In genomic region chr2:89763254-89763580, GRCh38 we compare ENCODE assay signal across 16 cellular contexts.
DNase-seq lines count a peak whose midpoint lies in the region; TF ChIP-seq lines count a peak whose summit lies in the region.
"Had no signal": no experiment of that assay in that cellular context is flagged by ENCODE, and none has a peak within 500 bp of the region (broad histone marks: within the 10 kb centered on the region; RNA-seq: fewer than 3 reads in every experiment).

No MANE protein-coding gene starts in this region.

- H3K79me2 ChIP-seq in OCI-LY1 (ENCODE audit: insufficient read depth, low read length), result no peaks in the 10 kb centered on the region

- H3K36me3 Mint-ChIP-seq in activated T-cell treated with anti-CD3 and anti-CD28 coated beads, Interleukin-2, amount 50 U/mL, for 24 hours (ENCODE audit: low read depth), result peaks cover 2% of the 10 kb centered on the region

- H3K4me1 Mint-ChIP-seq in activated T-cell treated with anti-CD3 and anti-CD28 coated beads, Interleukin-2, amount 50 U/mL, for 24 hours (ENCODE audit: low read depth), result no peaks in the 10 kb centered on the region
- H3K4me1 Mint-ChIP-seq: neural crest cell had no signal

- no peak overlapping the region for H3K9ac ChIP-seq in OCI-LY1 (ENCODE audit: low read length)

- no peaks in the 10 kb centered on the region for H3K4me1 ChIP-seq in OCI-LY1 (ENCODE audit: insufficient read depth, low read length, severe bottlenecking)
- peaks cover 0 to 5% (median 0%) of the 10 kb centered on the region in 6 donors for H3K4me1 ChIP-seq in spleen

- no peak overlapping the region for H3K27ac Mint-ChIP-seq in activated T-cell treated with anti-CD3 and anti-CD28 coated beads, Interleukin-2, amount 50 U/mL, for 24 hours

- H3K36me3 ChIP-seq in OCI-LY1 (ENCODE audit: insufficient read depth, low read length) (no peaks in the 10 kb centered on the region), spleen (no peaks in the 10 kb centered on the region)
- H3K36me3 ChIP-seq: esophagus squamous epithelium, Peyer's patch had no signal

- H3K9me2 ChIP-seq in OCI-LY1 (ENCODE audit: low read depth, low read length), result no peaks in the 10 kb centered on the region

- peaks cover 35% of the 10 kb centered on the region for H3K9me3 Mint-ChIP-seq in activated T-cell treated with anti-CD3 and anti-CD28 coated beads, Interleukin-2, amount 50 U/mL, for 24 hours

- intact Hi-C loops in spleen (cut with DNase I; ENCODE audit: low total_unique reads), result no loop called here

- peak; percentile 55 for TF ChIP-seq CTCF in OCI-LY1 (IDR thresholded peaks at IDR 0.05; ENCODE audit: low read length)
- TF ChIP-seq CTCF in spleen (IDR thresholded peaks at IDR 0.05 in 8 of 11, conservative IDR thresholded peaks at IDR 0.05 in 3 of 11), result no peak

- WGBS in spleen, 5 donors, result 77 to 96% (median 83%) methylated on average over 14 to 17 of the region's 17 CpGs

- no peak for TF ChIP-seq POLR2A in spleen (IDR thresholded peaks at IDR 0.05)

- H4K20me1 ChIP-seq in OCI-LY1 (ENCODE audit: insufficient read depth, low read length), result no peaks in the 10 kb centered on the region

- no peak overlapping the region for H3K4me3 Mint-ChIP-seq in activated T-cell treated with anti-CD3 and anti-CD28 coated beads, Interleukin-2, amount 50 U/mL, for 24 hours
- H3K4me3 Mint-ChIP-seq: neural crest cell had no signal

- DNase-seq in activated gamma-delta T cell treated with Interleukin-2 at 50 U/mL for 16 hours, result peak; percentile 3
- DNase-seq in activated gamma-delta T cell (lab: John Stamatoyannopoulos, UW), result no peak
- DNase-seq in iPS DF 4.7 (ENCODE audit: extremely low read depth, low spot score), result peak; percentile 68
- peak; percentile 75 for DNase-seq in spleen
- no peak for DNase-seq in activated T-cell treated with anti-CD3 and anti-CD28 coated beads, Interleukin-2, amount 50 U/mL, for 24 hours
- DNase-seq in substantia nigra (lab: John Stamatoyannopoulos, UW), result no peak
- no peak for DNase-seq in NOMO-1 treated with dmso at 0.1 percent for 144 hours (lab: John Stamatoyannopoulos, UW; ENCODE audit: unreplicated experiment)
- DNase-seq: activated CD4-positive, alpha-beta T cell treated with anti-CD3 and anti-CD28 coated beads for 48 hours; dermis blood vessel endothelial cell; esophagus squamous epithelium; NCI-H1417 treated with DMSO at 0.1 percent for 48 hours; small intestine; stimulated activated naive CD8-positive, alpha-beta T cell treated with anti-CD3 and anti-CD28 coated beads, Interleukin-15, Interleukin-2, amounts not matched to agents 100 U/mL and 50 U/mL, for 24 hours had no signal

- H3K27ac ChIP-seq in OCI-LY1 (ENCODE audit: low read depth, low read length, poor library complexity, severe bottlenecking) (no peak overlapping the region), spleen (no peak overlapping the region), substantia nigra (ENCODE audit: low read depth, low read length, poor library complexity, severe bottlenecking) (no peak overlapping the region)
- H3K27ac ChIP-seq: esophagus squamous epithelium, Peyer's patch had no signal

- no peak overlapping the region for H2AFZ ChIP-seq in OCI-LY1 (ENCODE audit: low read length)

- H3K4me3 ChIP-seq in OCI-LY1 (ENCODE audit: low read depth, low read length, poor library complexity, severe bottlenecking), result no peak overlapping the region
- no peak overlapping the region for H3K4me3 ChIP-seq in spleen
- H3K4me3 ChIP-seq: esophagus squamous epithelium, Peyer's patch had no signal

- no peaks in the 10 kb centered on the region for H3F3A ChIP-seq in OCI-LY1 (ENCODE audit: insufficient read depth, low read length)

- no peak overlapping the region for H3K4me2 ChIP-seq in OCI-LY1 (ENCODE audit: low read length)

- H3K27me3 Mint-ChIP-seq in activated T-cell treated with anti-CD3 and anti-CD28 coated beads, Interleukin-2, amount 50 U/mL, for 24 hours, result peaks cover 35% of the 10 kb centered on the region

- H3K9me3 ChIP-seq in OCI-LY1 (ENCODE audit: low read length), result no peaks in the 10 kb centered on the region
- peaks cover 0 to 57% (median 13%) of the 10 kb centered on the region in 8 donors for H3K9me3 ChIP-seq in spleen

- no peaks in the 10 kb centered on the region for H3K27me3 ChIP-seq in OCI-LY1 (ENCODE audit: insufficient read depth, low read length)
- H3K27me3 ChIP-seq in spleen (replicated peaks in 1 of 7), result peaks cover 0 to 54% (median 23%) of the 10 kb centered on the region in 7 donors

Comparison
In these comparisons a context has a peak if more than half of its experiments do, and no peak if none do; other contexts are left out.
1. DNase-seq: peak in activated gamma-delta T cell treated with Interleukin-2 at 50 U/mL for 16 hours (single experiment), iPS DF 4.7 (single experiment) and spleen (single experiment); none in activated gamma-delta T cell (single experiment), activated T-cell treated with anti-CD3 and anti-CD28 coated beads, Interleukin-2, amount 50 U/mL, for 24 hours (single experiment), substantia nigra (0 of 49) and NOMO-1 treated with dmso at 0.1 percent for 144 hours (single experiment).